ENCODE assay signal across 11 cellular contexts in genomic region chr7:115449689-115450088, GRCh38.
"Had no signal": no experiment of that assay in that cellular context is flagged by ENCODE, and none has a peak within 500 bp of the region (broad histone marks: within the 10 kb centered on the region; RNA-seq: fewer than 3 reads in every experiment).

No MANE protein-coding gene starts in this region.

- H3K4me3 Mint-ChIP-seq: activated CD4-positive, alpha-beta memory T cell treated with anti-CD3 and anti-CD28 coated beads for 36 hours; T-helper 2 cell treated with Interferon-gamma antibody and Interleukin-4, amounts not matched to agents 5 μg/mL and 100 μg/mL, for 36 hours had no signal

- DNase-seq: activated CD4-positive, alpha-beta memory T cell treated with anti-CD3 and anti-CD28 coated beads for 36 hours; activated naive CD4-positive, alpha-beta T cell; colonic mucosa; gastrocnemius medialis; heart right ventricle; kidney; left ventricle myocardium superior; retina had no signal

- H3K27ac ChIP-seq: colonic mucosa, gastrocnemius medialis, heart right ventricle, parathyroid adenoma, skin epidermis had no signal

- H3K36me3 Mint-ChIP-seq: activated CD4-positive, alpha-beta memory T cell treated with anti-CD3 and anti-CD28 coated beads for 36 hours had no signal

- H3K4me1 ChIP-seq: colonic mucosa, gastrocnemius medialis, heart right ventricle, parathyroid adenoma had no signal

- H3K4me3 ChIP-seq: colonic mucosa, gastrocnemius medialis, heart right ventricle, skin epidermis had no signal

- H3K27me3 ChIP-seq: colonic mucosa, gastrocnemius medialis, heart right ventricle had no signal

- ATAC-seq: gastrocnemius medialis, heart right ventricle, left ventricle myocardium superior had no signal

- H3K9me3 Mint-ChIP-seq: activated CD4-positive, alpha-beta memory T cell treated with anti-CD3 and anti-CD28 coated beads for 36 hours; T-helper 2 cell treated with Interferon-gamma antibody and Interleukin-4, amounts not matched to agents 5 μg/mL and 100 μg/mL, for 36 hours had no signal

- H3K27ac Mint-ChIP-seq: activated CD4-positive, alpha-beta memory T cell treated with anti-CD3 and anti-CD28 coated beads for 36 hours; T-helper 2 cell treated with Interferon-gamma antibody and Interleukin-4, amounts not matched to agents 5 μg/mL and 100 μg/mL, for 36 hours had no signal

- H3K36me3 ChIP-seq: colonic mucosa, gastrocnemius medialis, heart right ventricle had no signal

- H3K9me3 ChIP-seq: colonic mucosa, gastrocnemius medialis had no signal
